16 cellular contexts compared by ENCODE assay signal in the genomic region with DNA sequence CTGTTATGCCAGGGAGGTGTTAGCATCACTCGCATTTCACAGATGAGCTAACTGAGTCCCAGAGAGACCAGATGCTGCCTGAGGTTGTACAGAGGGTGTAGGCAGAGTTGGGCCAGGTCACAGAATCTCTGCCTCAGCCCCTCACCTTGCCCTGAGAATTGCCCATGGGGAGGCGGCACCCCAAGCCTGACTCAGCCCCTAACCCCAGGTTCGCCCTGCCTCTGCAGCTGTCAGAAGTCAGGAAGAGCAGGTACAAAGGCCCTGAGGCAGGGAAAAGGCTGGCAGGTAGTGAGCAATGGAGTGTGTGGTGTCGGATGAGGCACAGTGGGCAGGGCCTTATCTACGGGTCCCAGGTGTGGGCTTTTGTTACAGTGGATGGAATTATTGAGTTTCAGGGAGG.
A peak's percentile ranks its signal among the peaks of the same experiment; 100 is the strongest.
DNase-seq lines count a peak whose midpoint lies in the region; ATAC-seq and TF ChIP-seq lines count a peak whose summit lies in the region.
"Had no signal": no experiment of that assay in that cellular context is flagged by ENCODE, and none has a peak within 500 bp of the region (broad histone marks: within the 10 kb centered on the region; RNA-seq: fewer than 3 reads in every experiment).

No MANE protein-coding gene starts in this region.

- no peaks in the 10 kb centered on the region for H3K9me3 ChIP-seq in endodermal cell (ENCODE audit: control insufficient read depth, low read length)
- H3K9me3 ChIP-seq: MG63 had no signal

- no peak overlapping the region for H3K4me3 Mint-ChIP-seq in endodermal cell
- H3K4me3 Mint-ChIP-seq in stimulated activated naive B cell treated with anti-CD40 and anti-IgM and Interleukin-4, amounts not matched to agents 10 μg/mL and 1 μg/mL and 100 μg/mL, for 72 hours, result no peak overlapping the region
- H3K4me3 Mint-ChIP-seq: HFFc6 had no signal

- no peaks in the 10 kb centered on the region for H3K9me3 Mint-ChIP-seq in endodermal cell
- H3K9me3 Mint-ChIP-seq in stimulated activated naive B cell treated with anti-CD40 and anti-IgM and Interleukin-4, amounts not matched to agents 10 μg/mL and 1 μg/mL and 100 μg/mL, for 72 hours, result no peaks in the 10 kb centered on the region
- H3K9me3 Mint-ChIP-seq: HFFc6 had no signal

- no peak overlapping the region for H3K9ac ChIP-seq in endodermal cell (ENCODE audit: extremely low read depth, low read length, poor library complexity, severe bottlenecking)
- H3K9ac ChIP-seq: GM23248 had no signal

- H3K4me3 ChIP-seq in H7 (ENCODE audit: insufficient read depth, low read depth, low read length), result no peak overlapping the region
- no peak overlapping the region for H3K4me3 ChIP-seq in endodermal cell (ENCODE audit: low read length)
- H3K4me3 ChIP-seq: GM23248, MG63 had no signal

- no peak for TF ChIP-seq CTCF in endodermal cell (conservative IDR thresholded peaks at IDR 0.05)

- DNase-seq in activated T-cell treated with anti-CD3 and anti-CD28 coated beads, Interleukin-2, amount 50 U/mL, for 1 hour, result peak; percentile 6
- DNase-seq in activated T-cell treated with anti-CD3 and anti-CD28 coated beads for 4 hours (no peak), H7 (peak; percentile 22), endodermal cell (peak; percentile 22), posterior vena cava (ENCODE audit: low spot score) (peak; percentile 37), SKM-1 (lab: John Stamatoyannopoulos, UW; ENCODE audit: unreplicated experiment) (no peak)
- DNase-seq in stimulated activated naive B cell treated with anti-CD40 and anti-IgM and Interleukin-4, amounts not matched to agents 10 μg/mL and 1 μg/mL and 100 μg/mL, for 72 hours, result no peak
- DNase-seq: 8988T, C1 segment of cervical spinal cord, GM23248, HFFc6, MG63, NCI-H1105, NCI-H187, PC-3 had no signal

- H3K36me3 ChIP-seq in H7 (replicated peaks; ENCODE audit: control insufficient read depth, insufficient read depth, low read length), result peaks cover 1% of the 10 kb centered on the region
- peaks cover 17% of the 10 kb centered on the region for H3K36me3 ChIP-seq in endodermal cell (ENCODE audit: control insufficient read depth, insufficient read depth, low read length)
- H3K36me3 ChIP-seq: MG63 had no signal

- 89 to 100% methylated on average over 2 to 5 of the region's 5 CpGs for WGBS in endodermal cell (ENCODE audit: insufficient coverage in 1 of 2, insufficient read length in 1 of 2), 2 experiments

- no peaks in the 10 kb centered on the region for H3K27me3 Mint-ChIP-seq in endodermal cell (ENCODE audit: insufficient read depth)
- H3K27me3 Mint-ChIP-seq in stimulated activated naive B cell treated with anti-CD40 and anti-IgM and Interleukin-4, amounts not matched to agents 10 μg/mL and 1 μg/mL and 100 μg/mL, for 72 hours, result peaks cover 26 to 35% of the 10 kb centered on the region in 2 donors

- no peak overlapping the region for H3K27ac Mint-ChIP-seq in endodermal cell
- no peak overlapping the region for H3K27ac Mint-ChIP-seq in stimulated activated naive B cell treated with anti-CD40 and anti-IgM and Interleukin-4, amounts not matched to agents 10 μg/mL and 1 μg/mL and 100 μg/mL, for 72 hours
- H3K27ac Mint-ChIP-seq: HFFc6 had no signal

- no peak overlapping the region for H3K27ac ChIP-seq in endodermal cell (ENCODE audit: low read depth, low read length)
- H3K27ac ChIP-seq: GM23248 had no signal

- peaks cover 30% of the 10 kb centered on the region for H3K36me3 Mint-ChIP-seq in endodermal cell (ENCODE audit: low read depth)
- H3K36me3 Mint-ChIP-seq in stimulated activated naive B cell treated with anti-CD40 and anti-IgM and Interleukin-4, amounts not matched to agents 10 μg/mL and 1 μg/mL and 100 μg/mL, for 72 hours, result no peaks in the 10 kb centered on the region

- H3K27me3 ChIP-seq in H7 (ENCODE audit: control insufficient read depth, insufficient read depth, low read length) (no peaks in the 10 kb centered on the region), endodermal cell (ENCODE audit: control insufficient read depth, insufficient read depth, low read length, poor library complexity, severe bottlenecking) (no peaks in the 10 kb centered on the region)
- H3K27me3 ChIP-seq: MG63 had no signal

- no peak for ATAC-seq in HG03460 (IDR thresholded peaks at IDR 0.05; ENCODE audit: unreplicated experiment)
- ATAC-seq in stimulated activated naive B cell treated with anti-CD40 and anti-IgM and Interleukin-4, amounts not matched to agents 10 μg/mL and 1 μg/mL and 100 μg/mL, for 72 hours (replicated peaks), result no peak
- ATAC-seq: PC-3 had no signal

- no peaks in the 10 kb centered on the region for H3K4me1 Mint-ChIP-seq in endodermal cell
- H3K4me1 Mint-ChIP-seq in stimulated activated naive B cell treated with anti-CD40 and anti-IgM and Interleukin-4, amounts not matched to agents 10 μg/mL and 1 μg/mL and 100 μg/mL, for 72 hours, result no peaks in the 10 kb centered on the region

- intact Hi-C loops in posterior vena cava (cut with DNase I), result loop anchor here in 1 of 2 donors (5.0 kb wide), 1 partner anchor 723 kb away; no protein-coding TSS in a partner anchor

- no peaks in the 10 kb centered on the region for H3K4me1 ChIP-seq in endodermal cell (ENCODE audit: control insufficient read depth, insufficient read depth, low read length)

Comparison
In these comparisons a context has a peak if more than half of its experiments do, and no peak if none do; other contexts are left out.
1. DNase-seq: peak in activated T-cell treated with anti-CD3 and anti-CD28 coated beads, Interleukin-2, amount 50 U/mL, for 1 hour (single experiment), H7 (single experiment), endodermal cell (single experiment) and posterior vena cava (single experiment); none in activated T-cell treated with anti-CD3 and anti-CD28 coated beads for 4 hours (single experiment), stimulated activated naive B cell treated with anti-CD40 and anti-IgM and Interleukin-4, amounts not matched to agents 10 μg/mL and 1 μg/mL and 100 μg/mL, for 72 hours (single experiment) and SKM-1 (single experiment).